13 cellular contexts compared by ENCODE assay signal in genomic region chr2:85649201-85650190, GRCh38. TPM values are rescaled to one million over a fixed set of nuclear protein-coding genes. Genes with fewer than 3 reads are reported as not detected.
DNase-seq lines count a peak whose midpoint lies in the region; ATAC-seq and TF ChIP-seq lines count a peak whose summit lies in the region.
"Had no signal": no experiment of that assay in that cellular context is flagged by ENCODE, and none has a peak within 500 bp of the region (broad histone marks: within the 10 kb centered on the region; RNA-seq: fewer than 3 reads in every experiment).

No MANE protein-coding gene starts in this region.

- 80 to 85% methylated on average over 9 of the region's 9 CpGs for WGBS in upper lobe of left lung, 2 donors

- intact Hi-C loops in left ventricle myocardium superior (cut with micrococcal nuclease) = no loop called here
- intact Hi-C loops in Right ventricle myocardium inferior (cut with DNase I) = no loop called here
- intact Hi-C loops in sciatic nerve (cut with DNase I) = no loop called here

- H3K36me3 Mint-ChIP-seq in activated naive CD8-positive, alpha-beta T cell treated with anti-CD3 and anti-CD28 coated beads, Interleukin-2, amount 10 ng/mL, durations not matched to agents 7 days and 5 days = peaks cover 34% of the 10 kb centered on the region

- POLR2A ChIA-PET in activated naive CD8-positive, alpha-beta T cell treated with anti-CD3 and anti-CD28 coated beads, Interleukin-2, amount 10 ng/mL, durations not matched to agents 7 days and 5 days (lab: Charles Lee) = no interaction called here

- no peaks in the 10 kb centered on the region for H3K9me3 ChIP-seq in upper lobe of left lung
- H3K9me3 ChIP-seq: neutrophil had no signal

- no peaks in the 10 kb centered on the region for H3K27me3 ChIP-seq in upper lobe of left lung
- H3K27me3 ChIP-seq: neutrophil had no signal

- H3K4me1 Mint-ChIP-seq in activated naive CD8-positive, alpha-beta T cell treated with anti-CD3 and anti-CD28 coated beads, Interleukin-2, amount 10 ng/mL, durations not matched to agents 7 days and 5 days = peaks cover 4% of the 10 kb centered on the region

- ATAC-seq in left ventricle myocardium superior = peak; percentile 15
- no peak for ATAC-seq in Right ventricle myocardium inferior
- no peak for ATAC-seq in activated naive CD8-positive, alpha-beta T cell treated with anti-CD3 and anti-CD28 coated beads, Interleukin-2, amount 10 ng/mL, durations not matched to agents 7 days and 5 days (ENCODE audit: low read depth)
- no peak for ATAC-seq in upper lobe of left lung (ENCODE audit: low FRiP score in 2 of 2)
- ATAC-seq in activated CD4-positive, CD25-positive, alpha-beta regulatory T cell treated with anti-CD3 and anti-CD28 coated beads, Interleukin-2, amount 50 U/mL, for 24 hours = no peak
- no peak for ATAC-seq in sciatic nerve

- no peaks in the 10 kb centered on the region for H3K9me3 Mint-ChIP-seq in activated naive CD8-positive, alpha-beta T cell treated with anti-CD3 and anti-CD28 coated beads, Interleukin-2, amount 10 ng/mL, durations not matched to agents 7 days and 5 days

- no peak for DNase-seq in left ventricle myocardium superior
- DNase-seq in Right ventricle myocardium inferior (ENCODE audit: missing footprints) = no peak
- no peak for DNase-seq in activated naive CD8-positive, alpha-beta T cell treated with anti-CD3 and anti-CD28 coated beads, Interleukin-2, amount 10 ng/mL, durations not matched to agents 7 days and 5 days
- peak; percentile 63 to 82 for DNase-seq in foreskin fibroblast
- DNase-seq in upper lobe of left lung = no peak
- no peak for DNase-seq in HK-2 (ENCODE audit: unreplicated experiment)
- DNase-seq in sciatic nerve (ENCODE audit: low spot score) = no peak
- DNase-seq: mammary epithelial cell; stimulated activated CD4-positive, alpha-beta T cell treated with anti-CD3 and anti-CD28 coated beads, Interleukin-15, amount 100 ng/mL, for 24 hours had no signal

- TF ChIP-seq CTCF in foreskin fibroblast (IDR thresholded peaks at IDR 0.05; ENCODE audit: low read depth, low read length) (no peak), upper lobe of left lung (IDR thresholded peaks at IDR 0.05) (no peak)

- H3K36me3 ChIP-seq in upper lobe of left lung = peaks cover 20 to 86% (median 55%) of the 10 kb centered on the region in 4 donors

- no peak for TF ChIP-seq POLR2A in upper lobe of left lung (IDR thresholded peaks at IDR 0.05)

- no peak overlapping the region for H3K4me3 Mint-ChIP-seq in activated naive CD8-positive, alpha-beta T cell treated with anti-CD3 and anti-CD28 coated beads, Interleukin-2, amount 10 ng/mL, durations not matched to agents 7 days and 5 days

- TF ChIP-seq EP300 in upper lobe of left lung (IDR thresholded peaks at IDR 0.05) = no peak

- H3K27me3 Mint-ChIP-seq in activated naive CD8-positive, alpha-beta T cell treated with anti-CD3 and anti-CD28 coated beads, Interleukin-2, amount 10 ng/mL, durations not matched to agents 7 days and 5 days = no peaks in the 10 kb centered on the region

- peak overlapping the region; percentile 20 to 78 (median 71) for H3K27ac ChIP-seq in upper lobe of left lung
- H3K27ac ChIP-seq: neutrophil had no signal

- H3K4me3 ChIP-seq in foreskin fibroblast (ENCODE audit: low read depth in 1 of 2, low read length in 2 of 2) = no peak overlapping the region
- H3K4me3 ChIP-seq in upper lobe of left lung = no peak overlapping the region

- peaks cover 20 to 37% (median 23%) of the 10 kb centered on the region in 4 donors for H3K4me1 ChIP-seq in upper lobe of left lung

- H3K27ac Mint-ChIP-seq in activated naive CD8-positive, alpha-beta T cell treated with anti-CD3 and anti-CD28 coated beads, Interleukin-2, amount 10 ng/mL, durations not matched to agents 7 days and 5 days = peak overlapping the region; percentile 6

RNA-seq across cellular contexts. Expression of gene SFTPB, which starts 18.5 kb away (rescaled TPM):
- total RNA-seq in left ventricle myocardium superior (0.50 TPM), Right ventricle myocardium inferior (0.19 TPM), upper lobe of left lung (over 10,000 TPM; 10,501 to 67,270 (median 33,394) TPM), sciatic nerve (6.1 TPM)
- not detected for total RNA-seq in activated naive CD8-positive, alpha-beta T cell treated with anti-CD3 and anti-CD28 coated beads, Interleukin-2, amount 10 ng/mL, durations not matched to agents 7 days and 5 days
- total RNA-seq: Daoy, dermis microvascular lymphatic vessel endothelial cell, mammary epithelial cell had no signal

RNA-seq across cellular contexts. Expression of gene USP39, which starts 33.5 kb away (rescaled TPM):
- total RNA-seq in left ventricle myocardium superior (30.0 TPM), Right ventricle myocardium inferior (30.8 TPM), upper lobe of left lung (100 to 1,000 TPM in 1 of 6 donors, 10 to 100 TPM in 5; 36.8 to 176 (median 67.3) TPM), sciatic nerve (34.2 TPM)
- 10 to 100 TPM; 72.8 to 75.2 TPM for total RNA-seq in activated naive CD8-positive, alpha-beta T cell treated with anti-CD3 and anti-CD28 coated beads, Interleukin-2, amount 10 ng/mL, durations not matched to agents 7 days and 5 days

RNA-seq across cellular contexts. Expression of gene C2orf68, which starts 37.6 kb away (rescaled TPM):
- total RNA-seq in left ventricle myocardium superior (29.2 TPM), Right ventricle myocardium inferior (26.4 TPM), upper lobe of left lung (10 to 100 TPM; 24.6 to 46.1 (median 34.0) TPM), sciatic nerve (41.6 TPM)
- 10 to 100 TPM; 54.7 to 61.2 TPM for total RNA-seq in activated naive CD8-positive, alpha-beta T cell treated with anti-CD3 and anti-CD28 coated beads, Interleukin-2, amount 10 ng/mL, durations not matched to agents 7 days and 5 days

RNA-seq across cellular contexts. Expression of gene GNLY, which starts 44.7 kb away (rescaled TPM):
- total RNA-seq in left ventricle myocardium superior (2.3 TPM), Right ventricle myocardium inferior (3.4 TPM), upper lobe of left lung (10 to 100 TPM; 12.2 to 24.7 (median 21.0) TPM), sciatic nerve (8.4 TPM)
- 10 to 100 TPM; 22.0 to 27.5 TPM for total RNA-seq in activated naive CD8-positive, alpha-beta T cell treated with anti-CD3 and anti-CD28 coated beads, Interleukin-2, amount 10 ng/mL, durations not matched to agents 7 days and 5 days
- total RNA-seq: Daoy, dermis microvascular lymphatic vessel endothelial cell, mammary epithelial cell had no signal

RNA-seq across cellular contexts. Expression of gene TMEM150A, which starts 47.0 kb away (rescaled TPM):
- 14.9 TPM for total RNA-seq in left ventricle myocardium superior
- total RNA-seq in Right ventricle myocardium inferior = 10.8 TPM
- 1 to 10 TPM; 5.3 to 7.0 TPM for total RNA-seq in activated naive CD8-positive, alpha-beta T cell treated with anti-CD3 and anti-CD28 coated beads, Interleukin-2, amount 10 ng/mL, durations not matched to agents 7 days and 5 days
- 10 to 100 TPM; 18.9 to 45.8 (median 32.0) TPM for total RNA-seq in upper lobe of left lung
- total RNA-seq in sciatic nerve = 15.8 TPM

Comparison
In these comparisons a context has a peak if more than half of its experiments do, and no peak if none do; other contexts are left out.
1. DNase-seq: peak in foreskin fibroblast (2 of 2); none in left ventricle myocardium superior (single experiment), Right ventricle myocardium inferior (single experiment), activated naive CD8-positive, alpha-beta T cell treated with anti-CD3 and anti-CD28 coated beads, Interleukin-2, amount 10 ng/mL, durations not matched to agents 7 days and 5 days (single experiment), upper lobe of left lung (0 of 2), HK-2 (single experiment) and sciatic nerve (single experiment).
2. RNA of gene SFTPB, which starts 18.5 kb away (total RNA-seq): 10,501 to 67,270 TPM in upper lobe of left lung; 6.1 TPM in sciatic nerve (single experiment), 0.50 TPM in left ventricle myocardium superior (single experiment), 0.19 TPM in Right ventricle myocardium inferior (single experiment) and not detected in activated naive CD8-positive, alpha-beta T cell treated with anti-CD3 and anti-CD28 coated beads, Interleukin-2, amount 10 ng/mL, durations not matched to agents 7 days and 5 days; every median in the first group is over 1,000 times any median in the second.